In the genomic region with DNA sequence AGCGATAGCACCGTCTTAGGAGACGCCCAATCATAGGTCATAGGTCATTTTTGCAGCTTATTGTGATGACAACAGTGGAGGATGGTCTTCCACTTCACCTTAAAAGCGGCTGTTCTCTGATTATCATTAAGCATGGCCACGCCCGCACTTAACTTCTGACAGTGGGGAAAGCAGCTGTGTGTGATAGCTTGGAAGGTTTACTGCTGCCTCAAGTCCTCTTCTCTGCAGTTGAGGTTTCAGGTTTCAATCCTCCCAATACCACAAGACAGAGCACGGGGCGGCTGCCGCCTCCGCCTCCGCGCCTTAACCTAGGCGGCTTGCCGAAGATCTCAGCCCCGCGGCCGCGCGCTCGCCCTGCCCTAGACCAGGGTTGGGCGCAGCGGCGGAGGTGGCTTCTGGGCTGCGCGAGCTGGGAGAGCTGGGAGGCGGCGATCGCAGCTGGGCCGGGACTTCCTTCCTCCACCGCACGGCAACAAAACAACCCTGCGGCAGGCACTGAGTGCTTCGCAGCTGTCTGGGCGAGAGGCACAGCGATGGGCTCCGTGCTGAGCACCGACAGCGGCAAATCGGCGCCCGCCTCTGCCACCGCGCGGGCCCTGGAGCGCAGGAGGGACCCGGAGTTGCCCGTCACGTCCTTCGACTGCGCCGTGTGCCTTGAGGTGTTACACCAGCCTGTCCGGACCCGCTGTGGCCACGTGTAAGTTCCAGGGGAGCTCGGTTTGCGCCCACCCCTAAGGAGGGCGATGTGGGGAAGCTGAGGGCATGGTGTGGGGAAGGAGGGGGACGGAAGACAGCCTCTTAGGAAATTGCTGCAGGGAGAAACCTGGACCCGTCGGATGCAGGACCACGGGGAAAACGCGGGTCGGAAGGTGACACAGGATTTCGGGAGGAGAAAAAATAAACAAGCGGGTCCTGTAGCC, we compare ENCODE assay signal across 2 cellular contexts.
TF ChIP-seq lines count a peak whose summit lies in the region.

A gene (plus strand): TSS at position 495 of the 920 bp plus-strand sequence. CDS start 39 bp downstream, at position 534.

TF ChIP-seq in HCT116, 20 proteins besides CTCF, POLR2A, EP300 and RAD21 (continued from another document):
- TF ChIP-seq ELF1 (IDR thresholded peaks at IDR 0.05; ENCODE audit: borderline replicate concordance, low read depth) (no peak), SP1 (IDR thresholded peaks at IDR 0.05; ENCODE audit: low read depth) (peak; percentile 64), SIN3A (IDR thresholded peaks at IDR 0.05; ENCODE audit: low read depth) (no peak; the same call in none of the 2 replicates), TCF7L2 (IDR thresholded peaks at IDR 0.05; ENCODE audit: borderline replicate concordance, extremely low read depth, insufficient read depth, insufficient read length) (peak; percentile 91), CBX3 (IDR thresholded peaks at IDR 0.05; ENCODE audit: low read depth) (peak; percentile 87), FOSL1 (IDR thresholded peaks at IDR 0.05; ENCODE audit: low read depth) (no peak), EGR1 (IDR thresholded peaks at IDR 0.05; ENCODE audit: low read depth) (peak; percentile 92), JUND (IDR thresholded peaks at IDR 0.05) (peak; percentile 37; the same call in 1 of the 2 replicates), ZNF274 (IDR thresholded peaks at IDR 0.05; ENCODE audit: low read depth, low read length) (no peak), EZH2phosphoT487 (IDR thresholded peaks at IDR 0.05; ENCODE audit: borderline replicate concordance) (no peak), CEBPB (IDR thresholded peaks at IDR 0.05; ENCODE audit: low read depth) (no peak)
- TF ChIP-seq, protein P1, sequence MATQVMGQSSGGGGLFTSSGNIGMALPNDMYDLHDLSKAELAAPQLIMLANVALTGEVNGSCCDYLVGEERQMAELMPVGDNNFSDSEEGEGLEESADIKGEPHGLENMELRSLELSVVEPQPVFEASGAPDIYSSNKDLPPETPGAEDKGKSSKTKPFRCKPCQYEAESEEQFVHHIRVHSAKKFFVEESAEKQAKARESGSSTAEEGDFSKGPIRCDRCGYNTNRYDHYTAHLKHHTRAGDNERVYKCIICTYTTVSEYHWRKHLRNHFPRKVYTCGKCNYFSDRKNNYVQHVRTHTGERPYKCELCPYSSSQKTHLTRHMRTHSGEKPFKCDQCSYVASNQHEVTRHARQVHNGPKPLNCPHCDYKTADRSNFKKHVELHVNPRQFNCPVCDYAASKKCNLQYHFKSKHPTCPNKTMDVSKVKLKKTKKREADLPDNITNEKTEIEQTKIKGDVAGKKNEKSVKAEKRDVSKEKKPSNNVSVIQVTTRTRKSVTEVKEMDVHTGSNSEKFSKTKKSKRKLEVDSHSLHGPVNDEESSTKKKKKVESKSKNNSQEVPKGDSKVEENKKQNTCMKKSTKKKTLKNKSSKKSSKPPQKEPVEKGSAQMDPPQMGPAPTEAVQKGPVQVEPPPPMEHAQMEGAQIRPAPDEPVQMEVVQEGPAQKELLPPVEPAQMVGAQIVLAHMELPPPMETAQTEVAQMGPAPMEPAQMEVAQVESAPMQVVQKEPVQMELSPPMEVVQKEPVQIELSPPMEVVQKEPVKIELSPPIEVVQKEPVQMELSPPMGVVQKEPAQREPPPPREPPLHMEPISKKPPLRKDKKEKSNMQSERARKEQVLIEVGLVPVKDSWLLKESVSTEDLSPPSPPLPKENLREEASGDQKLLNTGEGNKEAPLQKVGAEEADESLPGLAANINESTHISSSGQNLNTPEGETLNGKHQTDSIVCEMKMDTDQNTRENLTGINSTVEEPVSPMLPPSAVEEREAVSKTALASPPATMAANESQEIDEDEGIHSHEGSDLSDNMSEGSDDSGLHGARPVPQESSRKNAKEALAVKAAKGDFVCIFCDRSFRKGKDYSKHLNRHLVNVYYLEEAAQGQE (IDR thresholded peaks at IDR 0.05; ENCODE audit: low read depth) = no peak
- TF ChIP-seq, protein P2, sequence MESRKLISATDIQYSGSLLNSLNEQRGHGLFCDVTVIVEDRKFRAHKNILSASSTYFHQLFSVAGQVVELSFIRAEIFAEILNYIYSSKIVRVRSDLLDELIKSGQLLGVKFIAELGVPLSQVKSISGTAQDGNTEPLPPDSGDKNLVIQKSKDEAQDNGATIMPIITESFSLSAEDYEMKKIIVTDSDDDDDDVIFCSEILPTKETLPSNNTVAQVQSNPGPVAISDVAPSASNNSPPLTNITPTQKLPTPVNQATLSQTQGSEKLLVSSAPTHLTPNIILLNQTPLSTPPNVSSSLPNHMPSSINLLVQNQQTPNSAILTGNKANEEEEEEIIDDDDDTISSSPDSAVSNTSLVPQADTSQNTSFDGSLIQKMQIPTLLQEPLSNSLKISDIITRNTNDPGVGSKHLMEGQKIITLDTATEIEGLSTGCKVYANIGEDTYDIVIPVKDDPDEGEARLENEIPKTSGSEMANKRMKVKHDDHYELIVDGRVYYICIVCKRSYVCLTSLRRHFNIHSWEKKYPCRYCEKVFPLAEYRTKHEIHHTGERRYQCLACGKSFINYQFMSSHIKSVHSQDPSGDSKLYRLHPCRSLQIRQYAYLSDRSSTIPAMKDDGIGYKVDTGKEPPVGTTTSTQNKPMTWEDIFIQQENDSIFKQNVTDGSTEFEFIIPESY (IDR thresholded peaks at IDR 0.05; ENCODE audit: extremely low read depth, insufficient replicate concordance, low read length) = no peak

TF ChIP-seq in SK-N-SH treated with all-trans-retinoic acid at 6 μM for 48 hours, 23 proteins besides CTCF, POLR2A, EP300 and RAD21 (continued from another document):
- TF ChIP-seq, protein P3, sequence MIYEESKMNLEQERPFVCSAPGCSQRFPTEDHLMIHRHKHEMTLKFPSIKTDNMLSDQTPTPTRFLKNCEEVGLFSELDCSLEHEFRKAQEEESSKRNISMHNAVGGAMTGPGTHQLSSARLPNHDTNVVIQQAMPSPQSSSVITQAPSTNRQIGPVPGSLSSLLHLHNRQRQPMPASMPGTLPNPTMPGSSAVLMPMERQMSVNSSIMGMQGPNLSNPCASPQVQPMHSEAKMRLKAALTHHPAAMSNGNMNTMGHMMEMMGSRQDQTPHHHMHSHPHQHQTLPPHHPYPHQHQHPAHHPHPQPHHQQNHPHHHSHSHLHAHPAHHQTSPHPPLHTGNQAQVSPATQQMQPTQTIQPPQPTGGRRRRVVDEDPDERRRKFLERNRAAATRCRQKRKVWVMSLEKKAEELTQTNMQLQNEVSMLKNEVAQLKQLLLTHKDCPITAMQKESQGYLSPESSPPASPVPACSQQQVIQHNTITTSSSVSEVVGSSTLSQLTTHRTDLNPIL (CRISPR knock-in tag; IDR thresholded peaks at IDR 0.05; ENCODE audit: low read depth) = no peak
- TF ChIP-seq TOX (CRISPR knock-in tag; IDR thresholded peaks at IDR 0.05; ENCODE audit: borderline replicate concordance) = no peak
- TF ChIP-seq GLIS3 (CRISPR knock-in tag; IDR thresholded peaks at IDR 0.05) = no peak
- no peak for TF ChIP-seq ARNTL (CRISPR knock-in tag; IDR thresholded peaks at IDR 0.05; ENCODE audit: borderline replicate concordance, low read depth)
- no peak for TF ChIP-seq CSDC2 (CRISPR knock-in tag; IDR thresholded peaks at IDR 0.05)
- TF ChIP-seq ZNF8 (CRISPR knock-in tag; IDR thresholded peaks at IDR 0.05) = no peak
- TF ChIP-seq BACH2 (CRISPR knock-in tag; IDR thresholded peaks at IDR 0.05; ENCODE audit: borderline replicate concordance) = no peak
- no peak for TF ChIP-seq ZFP30 (CRISPR knock-in tag; IDR thresholded peaks at IDR 0.05)
- TF ChIP-seq ZNF70 (CRISPR knock-in tag; IDR thresholded peaks at IDR 0.05) = no peak
- TF ChIP-seq, protein P4, sequence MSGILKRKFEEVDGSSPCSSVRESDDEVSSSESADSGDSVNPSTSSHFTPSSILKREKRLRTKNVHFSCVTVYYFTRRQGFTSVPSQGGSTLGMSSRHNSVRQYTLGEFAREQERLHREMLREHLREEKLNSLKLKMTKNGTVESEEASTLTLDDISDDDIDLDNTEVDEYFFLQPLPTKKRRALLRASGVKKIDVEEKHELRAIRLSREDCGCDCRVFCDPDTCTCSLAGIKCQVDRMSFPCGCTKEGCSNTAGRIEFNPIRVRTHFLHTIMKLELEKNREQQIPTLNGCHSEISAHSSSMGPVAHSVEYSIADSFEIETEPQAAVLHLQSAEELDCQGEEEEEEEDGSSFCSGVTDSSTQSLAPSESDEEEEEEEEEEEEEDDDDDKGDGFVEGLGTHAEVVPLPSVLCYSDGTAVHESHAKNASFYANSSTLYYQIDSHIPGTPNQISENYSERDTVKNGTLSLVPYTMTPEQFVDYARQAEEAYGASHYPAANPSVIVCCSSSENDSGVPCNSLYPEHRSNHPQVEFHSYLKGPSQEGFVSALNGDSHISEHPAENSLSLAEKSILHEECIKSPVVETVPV (CRISPR knock-in tag; IDR thresholded peaks at IDR 0.05) = no peak
- TF ChIP-seq, protein P5, sequence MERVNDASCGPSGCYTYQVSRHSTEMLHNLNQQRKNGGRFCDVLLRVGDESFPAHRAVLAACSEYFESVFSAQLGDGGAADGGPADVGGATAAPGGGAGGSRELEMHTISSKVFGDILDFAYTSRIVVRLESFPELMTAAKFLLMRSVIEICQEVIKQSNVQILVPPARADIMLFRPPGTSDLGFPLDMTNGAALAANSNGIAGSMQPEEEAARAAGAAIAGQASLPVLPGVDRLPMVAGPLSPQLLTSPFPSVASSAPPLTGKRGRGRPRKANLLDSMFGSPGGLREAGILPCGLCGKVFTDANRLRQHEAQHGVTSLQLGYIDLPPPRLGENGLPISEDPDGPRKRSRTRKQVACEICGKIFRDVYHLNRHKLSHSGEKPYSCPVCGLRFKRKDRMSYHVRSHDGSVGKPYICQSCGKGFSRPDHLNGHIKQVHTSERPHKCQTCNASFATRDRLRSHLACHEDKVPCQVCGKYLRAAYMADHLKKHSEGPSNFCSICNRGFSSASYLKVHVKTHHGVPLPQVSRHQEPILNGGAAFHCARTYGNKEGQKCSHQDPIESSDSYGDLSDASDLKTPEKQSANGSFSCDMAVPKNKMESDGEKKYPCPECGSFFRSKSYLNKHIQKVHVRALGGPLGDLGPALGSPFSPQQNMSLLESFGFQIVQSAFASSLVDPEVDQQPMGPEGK (CRISPR knock-in tag; IDR thresholded peaks at IDR 0.05; ENCODE audit: borderline replicate concordance) = no peak
- no peak for TF ChIP-seq ESRRG (CRISPR knock-in tag; IDR thresholded peaks at IDR 0.05)
- no peak for TF ChIP-seq PPARA (CRISPR knock-in tag; IDR thresholded peaks at IDR 0.05; ENCODE audit: borderline replicate concordance)
- TF ChIP-seq ZNF565 (CRISPR knock-in tag; conservative IDR thresholded peaks at IDR 0.05; ENCODE audit: low read depth) = no peak
- TF ChIP-seq, protein P6, sequence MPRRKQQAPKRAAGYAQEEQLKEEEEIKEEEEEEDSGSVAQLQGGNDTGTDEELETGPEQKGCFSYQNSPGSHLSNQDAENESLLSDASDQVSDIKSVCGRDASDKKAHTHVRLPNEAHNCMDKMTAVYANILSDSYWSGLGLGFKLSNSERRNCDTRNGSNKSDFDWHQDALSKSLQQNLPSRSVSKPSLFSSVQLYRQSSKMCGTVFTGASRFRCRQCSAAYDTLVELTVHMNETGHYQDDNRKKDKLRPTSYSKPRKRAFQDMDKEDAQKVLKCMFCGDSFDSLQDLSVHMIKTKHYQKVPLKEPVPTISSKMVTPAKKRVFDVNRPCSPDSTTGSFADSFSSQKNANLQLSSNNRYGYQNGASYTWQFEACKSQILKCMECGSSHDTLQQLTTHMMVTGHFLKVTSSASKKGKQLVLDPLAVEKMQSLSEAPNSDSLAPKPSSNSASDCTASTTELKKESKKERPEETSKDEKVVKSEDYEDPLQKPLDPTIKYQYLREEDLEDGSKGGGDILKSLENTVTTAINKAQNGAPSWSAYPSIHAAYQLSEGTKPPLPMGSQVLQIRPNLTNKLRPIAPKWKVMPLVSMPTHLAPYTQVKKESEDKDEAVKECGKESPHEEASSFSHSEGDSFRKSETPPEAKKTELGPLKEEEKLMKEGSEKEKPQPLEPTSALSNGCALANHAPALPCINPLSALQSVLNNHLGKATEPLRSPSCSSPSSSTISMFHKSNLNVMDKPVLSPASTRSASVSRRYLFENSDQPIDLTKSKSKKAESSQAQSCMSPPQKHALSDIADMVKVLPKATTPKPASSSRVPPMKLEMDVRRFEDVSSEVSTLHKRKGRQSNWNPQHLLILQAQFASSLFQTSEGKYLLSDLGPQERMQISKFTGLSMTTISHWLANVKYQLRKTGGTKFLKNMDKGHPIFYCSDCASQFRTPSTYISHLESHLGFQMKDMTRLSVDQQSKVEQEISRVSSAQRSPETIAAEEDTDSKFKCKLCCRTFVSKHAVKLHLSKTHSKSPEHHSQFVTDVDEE (CRISPR knock-in tag; IDR thresholded peaks at IDR 0.05) = no peak
TF ChIP-seq in SK-N-SH treated with all-trans-retinoic acid at 6 μM for 48 hours: peak in this region for 0.
